In genomic region chr4:82194329-82194728, GRCh38 we compare ENCODE assay signal across 33 cellular contexts.
"Had no signal": no experiment of that assay in that cellular context is flagged by ENCODE, and none has a peak within 500 bp of the region (broad histone marks: within the 10 kb centered on the region; RNA-seq: fewer than 3 reads in every experiment).

No MANE protein-coding gene starts in this region.

- H3K27ac ChIP-seq: adrenal gland, ascending aorta, brain microvascular endothelial cell, breast epithelium, cardiac muscle cell had no signal

- H3K4me3 ChIP-seq: adrenal gland, ascending aorta, breast epithelium, cardiac muscle cell had no signal

- DNase-seq: activated effector memory CD4-positive, alpha-beta T cell treated with anti-CD3 and anti-CD28 coated beads, Interleukin-2, amount 50 U/mL, for 16 hours; activated effector memory CD4-positive, alpha-beta T cell treated with Interleukin-2 at 50 U/mL for 16 hours; activated gamma-delta T cell; activated gamma-delta T cell treated with Interleukin-2 at 50 U/mL for 16 hours; activated naive CD4-positive, alpha-beta T cell; activated naive CD4-positive, alpha-beta T cell treated with anti-CD3 and anti-CD28 coated beads for 36 hours; activated naive CD4-positive, alpha-beta T cell treated with anti-CD3 and anti-CD28 coated beads, Interleukin-2, amount 10 ng/mL, durations not matched to agents 7 days and 5 days; activated naive CD4-positive, alpha-beta T cell treated with anti-CD3 and anti-CD28 coated beads, Interleukin-2, amount 50 U/mL, for 16 hours; activated naive CD4-positive, alpha-beta T cell treated with Interleukin-2 at 50 U/mL for 16 hours; activated naive CD8-positive, alpha-beta T cell treated with anti-CD3 and anti-CD28 coated beads for 36 hours; activated naive CD8-positive, alpha-beta T cell treated with anti-CD3 and anti-CD28 coated beads, Interleukin-2, amount 10 ng/mL, durations not matched to agents 7 days and 5 days; activated naive CD8-positive, alpha-beta T cell treated with anti-CD3 and anti-CD28 coated beads, Interleukin-2, amount 50 U/mL, for 24 hours; activated T-cell treated with anti-CD3 and anti-CD28 coated beads, Interleukin-2, amount 50 U/mL, for 1 hour; activated T-cell treated with anti-CD3 and anti-CD28 coated beads, Interleukin-2, amount 50 U/mL, for 24 hours; activated T-cell treated with anti-CD3 and anti-CD28 coated beads, Interleukin-2, amount 50 U/mL, for 4 hours; activated T-cell treated with anti-CD3 and anti-CD28 coated beads, Interleukin-2, amount 50 U/mL, for 48 hours; activated T-cell treated with anti-CD3 and anti-CD28 coated beads, Interleukin-2, amount 50 U/mL, for 72 hours; adrenal gland; amniotic stem cell; amygdala; anterior cingulate cortex; aorta; brain microvascular endothelial cell; caudate nucleus; central memory CD4-positive, alpha-beta T cell; cerebellar nuclear complex had no signal

- H3K36me3 ChIP-seq: adrenal gland, ascending aorta, brain microvascular endothelial cell, breast epithelium, cardiac muscle cell had no signal

- ATAC-seq: activated naive CD4-positive, alpha-beta T cell treated with anti-CD3 and anti-CD28 coated beads, Interleukin-2, amount 50 U/mL, for 72 hours; activated naive CD8-positive, alpha-beta T cell treated with anti-CD3 and anti-CD28 coated beads, Interleukin-2, amount 50 U/mL, for 24 hours; activated T-cell treated with anti-CD3 and anti-CD28 coated beads, Interleukin-2, amount 50 U/mL, for 4 hours; activated T-cell treated with anti-CD3 and anti-CD28 coated beads, Interleukin-2, amount 50 U/mL, for 72 hours; activated T-helper 17 cell treated with anti-CD3 and anti-CD28 coated beads, Interleukin-2, amount 50 U/mL, for 72 hours had no signal

- FAIRE-seq: astrocyte, bronchial epithelial cell had no signal

- H3K27me3 ChIP-seq: adrenal gland, ascending aorta, brain microvascular endothelial cell, breast epithelium, cardiac muscle cell had no signal

- H3K4me1 ChIP-seq: adrenal gland, ascending aorta, breast epithelium had no signal

- H3K9me3 ChIP-seq: adrenal gland, ascending aorta, breast epithelium had no signal
